7 cellular contexts compared by ENCODE assay signal in the genomic region with DNA sequence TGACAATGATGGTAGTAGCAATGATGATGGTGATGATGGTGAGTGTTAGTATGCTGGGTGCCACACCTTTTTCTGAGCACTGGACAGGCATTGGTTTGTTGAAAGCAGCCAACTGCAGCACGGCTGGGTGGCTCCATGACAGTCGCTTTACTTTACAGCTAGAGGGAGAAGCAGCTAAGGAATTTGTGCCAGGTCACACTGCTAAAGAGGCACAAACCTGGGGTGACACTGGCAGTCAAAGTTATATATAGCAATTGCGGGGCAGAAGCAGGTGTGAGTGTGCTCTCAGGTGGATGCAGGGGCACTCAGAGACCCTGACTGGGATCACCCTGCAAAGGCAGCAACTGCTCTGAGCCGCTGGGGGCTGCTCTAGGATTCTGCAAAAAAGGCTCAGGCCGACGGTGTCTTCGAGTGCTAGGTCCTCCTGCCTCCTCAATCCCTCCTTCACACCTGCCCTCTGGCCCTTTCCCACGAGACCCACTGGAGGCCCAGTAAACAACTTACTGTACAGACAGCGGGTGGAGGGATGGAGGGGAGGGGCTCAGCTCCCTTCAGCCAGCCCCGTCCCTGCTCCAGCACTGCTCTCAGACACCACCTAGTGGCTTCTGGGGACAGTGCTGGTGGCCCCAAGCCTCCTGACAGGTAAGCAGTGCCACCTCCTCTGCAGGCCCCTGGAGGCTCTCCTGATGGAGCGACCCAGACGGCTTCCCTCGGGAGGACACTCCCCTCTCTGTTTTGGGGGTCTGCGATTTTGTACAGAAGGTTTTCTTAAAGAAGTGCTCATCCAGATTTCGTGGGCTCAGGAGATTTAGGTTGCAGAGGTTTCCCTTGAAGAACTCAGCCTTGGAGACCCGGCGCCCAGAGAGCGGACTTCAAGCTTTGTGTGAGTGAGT. TPM values are rescaled to one million over a fixed set of nuclear protein-coding genes. Genes with fewer than 3 reads are reported as not detected.
DNase-seq lines count a peak whose midpoint lies in the region; ATAC-seq, FAIRE-seq and TF ChIP-seq lines count a peak whose summit lies in the region.

No MANE protein-coding gene starts in this region.

- DNase-seq in GM12891 (ENCODE audit: insufficient read length, low spot score), result peak; percentile 89
- peak; percentile 48 for DNase-seq in NCI-H226
- DNase-seq in activated B cell treated with CpG ODN at 0.5 μM for 24 hours, result peak; percentile 72
- peak; percentile 67 for DNase-seq in bronchial epithelial cell (ENCODE audit: low read depth)
- DNase-seq in left colon, result peak; percentile 64 to 83
- peak; percentile 71 to 72 for DNase-seq in stimulated activated CD4-positive, alpha-beta T cell treated with anti-CD3 and anti-CD28 coated beads, Interleukin-4, amount 100 ng/mL, for 48 hours (ENCODE audit: low read depth in 2 of 2)

- no peaks in the 10 kb centered on the region for H3K27me3 Mint-ChIP-seq in activated B cell treated with CpG ODN at 0.5 μM for 24 hours

- H3K36me3 Mint-ChIP-seq in activated B cell treated with CpG ODN at 0.5 μM for 24 hours (ENCODE audit: low read depth), result peaks cover 13% of the 10 kb centered on the region

- intact Hi-C loops in activated B cell treated with CpG ODN at 0.5 μM for 24 hours (cut with micrococcal nuclease) (loop anchor here (1.0 to 10.0 kb wide), 5 partner anchors 14 to 552 kb away; a partner anchor contains a TSS), left colon (cut with DNase I, micrococcal nuclease) (loop anchor here (10.0 kb wide), 2 partner anchors 78 to 368 kb away; a partner anchor contains a TSS)

- FAIRE-seq in GM12891 (lab: Jason Lieb, UNC), result peak; percentile 91
- FAIRE-seq in bronchial epithelial cell (lab: Jason Lieb, UNC), result no peak

- no peaks in the 10 kb centered on the region for H3K36me3 ChIP-seq in bronchial epithelial cell (ENCODE audit: control insufficient read depth, insufficient read depth, low read length)

- no peaks in the 10 kb centered on the region for H3K9me3 Mint-ChIP-seq in activated B cell treated with CpG ODN at 0.5 μM for 24 hours

- no peak for TF ChIP-seq POLR2A in GM12891 (IDR thresholded peaks at IDR 0.05; ENCODE audit: low read depth, low read length)

- peak; percentile 41 for ATAC-seq in HG03045 (IDR thresholded peaks at IDR 0.05; ENCODE audit: unreplicated experiment)
- peak; percentile 82 for ATAC-seq in activated B cell treated with CpG ODN at 0.5 μM for 24 hours (ENCODE audit: low read depth)
- peak; percentile 57 for ATAC-seq in left colon

- CTCF ChIA-PET in activated B cell treated with CpG ODN at 0.5 μM for 24 hours (lab: Charles Lee), result interaction anchor here (0.7 to 1.9 kb wide), 11 partner anchors 14 to 371 kb away, joined by 3 to 27 read pairs (median 6); a partner anchor contains a TSS

- peak; percentile 54 for TF ChIP-seq CTCF in activated B cell treated with CpG ODN at 0.5 μM for 24 hours (IDR thresholded peaks at IDR 0.05)
- peak; percentile 98 for TF ChIP-seq CTCF in bronchial epithelial cell (IDR thresholded peaks at IDR 0.05; ENCODE audit: insufficient read depth, low read length, severe bottlenecking)

- peak overlapping the region; percentile 46 for H3K4me3 Mint-ChIP-seq in activated B cell treated with CpG ODN at 0.5 μM for 24 hours

- H3K4me3 ChIP-seq in bronchial epithelial cell (ENCODE audit: low read depth, low read length), result no peak overlapping the region

- POLR2A ChIA-PET in activated B cell treated with CpG ODN at 0.5 μM for 24 hours (lab: Charles Lee), result interaction anchor here (0.6 to 1.9 kb wide), 6 partner anchors 17 to 413 kb away, joined by 3 to 12 read pairs (median 4); a partner anchor contains a TSS

- no peaks in the 10 kb centered on the region for H3K27me3 ChIP-seq in bronchial epithelial cell (ENCODE audit: control insufficient read depth, insufficient read depth, low read length)

- H3K4me1 Mint-ChIP-seq in activated B cell treated with CpG ODN at 0.5 μM for 24 hours, result peaks cover 26% of the 10 kb centered on the region

- no peak overlapping the region for H3K27ac Mint-ChIP-seq in activated B cell treated with CpG ODN at 0.5 μM for 24 hours

TF ChIP-seq in GM12891, 5 proteins besides CTCF, POLR2A, EP300 and RAD21:
- no peak for TF ChIP-seq TAF1 (IDR thresholded peaks at IDR 0.05; ENCODE audit: low read depth, low read length)
- 0 out of 2 replicates have a peak, but pooled peaks have one; percentile 31 for TF ChIP-seq POU2F2 (IDR thresholded peaks at IDR 0.05; ENCODE audit: low read depth, low read length)

RNA-seq across cellular contexts. Expression of a gene that starts 4.4 kb away (rescaled TPM):
- polyA plus RNA-seq in GM12891 (2012; ENCODE audit: low read depth, missing spikeins), result 7,261 TPM
- total RNA-seq in activated B cell treated with CpG ODN at 0.5 μM for 24 hours (2,912 and 3,555 TPM in 2 replicates), bronchial epithelial cell (1,471 and 1,737 TPM in 2 replicates), left colon (1,000 to 10,000 TPM; 1,150 to 1,291 TPM)

RNA-seq across cellular contexts. Expression of a gene that starts 15.4 kb away (rescaled TPM):
- 1.3 TPM for polyA plus RNA-seq in GM12891 (2012; ENCODE audit: low read depth, missing spikeins)
- total RNA-seq in activated B cell treated with CpG ODN at 0.5 μM for 24 hours, result 19.8 and 24.8 TPM in 2 replicates
- 61.6 and 99.5 TPM in 2 replicates for total RNA-seq in bronchial epithelial cell
- total RNA-seq in left colon, result 10 to 100 TPM; 18.2 to 45.8 TPM

RNA-seq across cellular contexts. Expression of a gene that starts 24.5 kb away (rescaled TPM):
- polyA plus RNA-seq in GM12891 (2012; ENCODE audit: low read depth, missing spikeins), result 4.9 TPM
- total RNA-seq in activated B cell treated with CpG ODN at 0.5 μM for 24 hours (6.6 and 7.0 TPM in 2 replicates), bronchial epithelial cell (0.51 and 1.3 TPM in 2 replicates), left colon (1 to 10 TPM; 7.8 to 9.5 TPM)

RNA-seq across cellular contexts. Expression of a gene that starts 44.8 kb away (rescaled TPM):
- polyA plus RNA-seq in GM12891 (2012; ENCODE audit: low read depth, missing spikeins), result not detected
- total RNA-seq in activated B cell treated with CpG ODN at 0.5 μM for 24 hours, result not detected in 2 replicates
- under 0.01 and 1.0 TPM in 2 replicates for total RNA-seq in bronchial epithelial cell
- 1 to 10 TPM; 4.8 to 6.7 TPM for total RNA-seq in left colon
